ENCODE assay signal across 20 cellular contexts in the genomic region with DNA sequence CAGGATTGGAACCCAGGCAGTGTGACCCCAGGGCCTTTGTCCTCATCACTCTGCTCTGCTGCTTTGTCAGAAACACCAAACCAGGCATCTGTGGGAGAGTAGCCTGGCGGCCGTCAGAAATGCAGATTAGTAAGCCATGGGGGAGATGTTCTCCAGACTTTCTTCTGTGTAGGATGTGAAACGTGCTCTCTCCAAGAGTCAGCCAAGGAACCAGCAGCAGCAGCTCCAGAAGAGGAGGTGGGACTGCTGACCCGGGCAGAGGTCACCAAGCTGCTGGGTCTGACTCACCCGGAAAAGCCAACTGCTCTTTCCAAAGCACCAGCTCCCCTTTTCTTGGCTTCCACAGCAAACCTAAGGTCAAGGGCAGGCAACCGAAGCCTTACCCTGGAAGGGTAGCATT. TPM values are rescaled to one million over a fixed set of nuclear protein-coding genes. Genes with fewer than 3 reads are reported as not detected.
"Had no signal": no experiment of that assay in that cellular context is flagged by ENCODE, and none has a peak within 500 bp of the region (broad histone marks: within the 10 kb centered on the region; RNA-seq: fewer than 3 reads in every experiment).

No MANE protein-coding gene starts in this region.

- H3K27ac Mint-ChIP-seq: activated naive CD4-positive, alpha-beta T cell treated with anti-CD3 and anti-CD28 coated beads, Interleukin-2, amount 50 U/mL, for 72 hours; immature natural killer cell; natural killer cell; progenitor cell of endocrine pancreas; WTC11 had no signal

- H3K79me2 ChIP-seq: hepatocyte had no signal

- H3K27ac ChIP-seq: ascending aorta, hepatocyte, left ventricle myocardium inferior, spleen, upper lobe of right lung had no signal

- H3K36me3 ChIP-seq: ascending aorta, left ventricle myocardium inferior, spleen, upper lobe of right lung had no signal

- H3K4me1 ChIP-seq: ascending aorta, spleen had no signal

- H3K27me3 ChIP-seq: ascending aorta, hepatocyte, upper lobe of right lung had no signal

- H3K4me3 ChIP-seq: ascending aorta, hepatocyte, left ventricle myocardium inferior, spleen, upper lobe of right lung had no signal

- DNase-seq: activated T-cell treated with anti-CD3 and anti-CD28 coated beads, Interleukin-2, amount 50 U/mL, for 1 hour; central memory CD4-positive, alpha-beta T cell; foreskin melanocyte; immature natural killer cell; kidney glomerular epithelial cell; left ventricle myocardium inferior; midbrain; natural killer cell; retina; spleen; stimulated activated CD4-positive, alpha-beta T cell treated with anti-CD3 and anti-CD28 coated beads, Interleukin-4, amount 100 ng/mL, for 1 hour; stimulated activated naive CD4-positive, alpha-beta T cell; T-helper 9 cell; upper lobe of right lung had no signal

- H3K9me3 ChIP-seq: ascending aorta, left ventricle myocardium inferior, spleen, upper lobe of right lung had no signal

- H3K4me2 ChIP-seq: hepatocyte had no signal

- ATAC-seq: activated naive CD4-positive, alpha-beta T cell treated with anti-CD3 and anti-CD28 coated beads, Interleukin-2, amount 50 U/mL, for 72 hours; natural killer cell; upper lobe of right lung; WTC11 had no signal

- H3K9me3 Mint-ChIP-seq: activated naive CD4-positive, alpha-beta T cell treated with anti-CD3 and anti-CD28 coated beads, Interleukin-2, amount 50 U/mL, for 72 hours; immature natural killer cell; natural killer cell had no signal

- H3K36me3 Mint-ChIP-seq: activated naive CD4-positive, alpha-beta T cell treated with anti-CD3 and anti-CD28 coated beads, Interleukin-2, amount 50 U/mL, for 72 hours; immature natural killer cell; natural killer cell had no signal

- H2AFZ ChIP-seq: hepatocyte had no signal

- H3K4me1 Mint-ChIP-seq: immature natural killer cell, natural killer cell had no signal

- H3K4me3 Mint-ChIP-seq: immature natural killer cell, natural killer cell, WTC11 had no signal

RNA-seq across cellular contexts. Expression of a gene that starts 14.4 kb away (rescaled TPM):
- total RNA-seq: T-helper 1 cell treated with Interleukin-12 subunit alpha and Interleukin-12 subunit beta and Interleukin-4 antibody, amounts not matched to agents 30 ng/mL and 1 ng/mL, for 36 hours had no signal
